In the genomic region with DNA sequence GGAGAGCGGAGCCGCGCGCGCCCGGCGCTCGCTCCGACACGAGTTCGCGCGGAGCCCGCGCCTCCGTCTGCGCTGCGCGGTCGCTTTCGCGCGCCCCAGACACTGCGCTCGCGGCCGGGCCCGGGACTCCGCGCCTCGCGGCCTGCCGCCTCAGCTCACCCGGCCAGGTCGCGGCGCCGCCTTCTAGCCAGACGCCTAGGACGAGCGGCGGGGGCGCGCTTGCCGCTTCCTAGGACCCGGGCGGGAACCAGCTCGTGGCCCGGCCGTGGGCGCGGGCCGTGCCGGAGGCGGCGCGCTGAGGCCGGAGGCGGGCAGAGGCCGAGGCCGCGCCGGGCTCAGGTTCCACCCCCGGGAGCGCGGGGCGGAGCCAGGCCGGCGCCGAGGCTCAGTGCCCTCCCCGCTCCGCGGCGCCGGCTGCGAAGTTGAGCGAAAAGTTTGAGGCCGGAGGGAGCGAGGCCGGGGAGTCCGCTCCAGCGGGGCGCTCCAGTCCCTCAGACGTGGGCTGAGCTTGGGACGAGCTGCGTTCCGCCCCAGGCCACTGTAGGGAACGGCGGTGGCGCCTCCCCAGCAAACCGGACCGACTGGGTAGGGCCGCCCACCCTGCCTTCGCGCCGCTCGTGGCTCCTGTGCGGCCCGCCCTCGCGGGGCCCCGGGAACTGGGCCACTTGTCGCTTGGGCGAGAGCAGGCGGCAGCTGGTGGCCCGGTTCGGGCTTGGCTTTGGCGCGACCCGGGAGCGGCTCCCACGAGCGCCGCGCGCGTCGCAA, we compare ENCODE assay signal across 8 cellular contexts. TPM values are rescaled to one million over a fixed set of nuclear protein-coding genes. Genes with fewer than 3 reads are reported as not detected.
DNase-seq lines count a peak whose midpoint lies in the region; ATAC-seq, FAIRE-seq and TF ChIP-seq lines count a peak whose summit lies in the region.

A gene with protein sequence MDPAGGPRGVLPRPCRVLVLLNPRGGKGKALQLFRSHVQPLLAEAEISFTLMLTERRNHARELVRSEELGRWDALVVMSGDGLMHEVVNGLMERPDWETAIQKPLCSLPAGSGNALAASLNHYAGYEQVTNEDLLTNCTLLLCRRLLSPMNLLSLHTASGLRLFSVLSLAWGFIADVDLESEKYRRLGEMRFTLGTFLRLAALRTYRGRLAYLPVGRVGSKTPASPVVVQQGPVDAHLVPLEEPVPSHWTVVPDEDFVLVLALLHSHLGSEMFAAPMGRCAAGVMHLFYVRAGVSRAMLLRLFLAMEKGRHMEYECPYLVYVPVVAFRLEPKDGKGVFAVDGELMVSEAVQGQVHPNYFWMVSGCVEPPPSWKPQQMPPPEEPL (plus strand): TSS at position 388 of the 765 bp plus-strand sequence. CDS start 1,036 bp downstream, outside the sequence.

- DNase-seq in CD4-positive, alpha-beta memory T cell = peak in 4 of 5 donors; percentile 38 to 60 (median 50)
- DNase-seq in IMR-90 (peak; percentile 81), T-helper 22 cell (ENCODE audit: low read depth) (peak; percentile 11), body of pancreas (peak; percentile 69 to 77 (median 72)), small intestine (peak; percentile 74), SK-N-DZ (ENCODE audit: low spot score) (no peak)

- no TSS peak for BruUV-seq in IMR-90 (replicated peaks; lab: Mats Ljungman, UMichigan)

- peak within 1 kb of the TSS; percentile 83 to 85 for H4K8ac ChIP-seq in IMR-90 (ENCODE audit: low read depth in 2 of 2, low read length in 2 of 2)

- peak within 1 kb of the TSS; percentile 84; the same call in 1 of the 2 replicates for H2BK120ac ChIP-seq in IMR-90 (ENCODE audit: low read depth, low read length)

- H3K4ac ChIP-seq in IMR-90 (ENCODE audit: low read depth, low read length) = peak within 1 kb of the TSS; percentile 93

- peak; percentile 86 for TF ChIP-seq POLR2A in IMR-90 (IDR thresholded peaks at IDR 0.05; ENCODE audit: low read depth, low read length)
- peak; percentile 7 to 65 (median 42) for TF ChIP-seq POLR2A in body of pancreas (IDR thresholded peaks at IDR 0.05)

- peaks cover 17 to 71% of the 10 kb centered on the region in 2 experiments for H3K79me1 ChIP-seq in IMR-90 (ENCODE audit: low read depth in 1 of 2, low read length in 2 of 2)

- H2BK15ac ChIP-seq in IMR-90 (ENCODE audit: low read depth, low read length) = peak within 1 kb of the TSS; percentile 38; the same call in 1 of the 3 replicates

- no peaks in the 10 kb centered on the region for H3K27me3 Mint-ChIP-seq in CD4-positive, alpha-beta memory T cell

- no peak for TF ChIP-seq CTCF in IMR-90 (conservative IDR thresholded peaks at IDR 0.05; ENCODE audit: low read depth, low read length)
- TF ChIP-seq CTCF in body of pancreas (IDR thresholded peaks at IDR 0.05) = no peak

- CTCF ChIA-PET in CD4-positive, alpha-beta memory T cell (lab: Charles Lee; ENCODE audit: partially characterized antibody) = interaction anchor here (0.6 to 7.8 kb wide), 21 partner anchors 13 to 380 kb away, joined by 3 to 73 read pairs (median 4); partner anchors contain the start of genes PRPSAP1 and QRICH2
- CTCF ChIA-PET in IMR-90 (lab: Yijun Ruan, JAX) = interaction anchor here (0.6 to 2.2 kb wide), 6 partner anchors 8 to 98 kb away, joined by 3 to 12 read pairs (median 4); no protein-coding TSS in a partner anchor

- peaks cover 34% of the 10 kb centered on the region for H4K20me1 ChIP-seq in IMR-90 (ENCODE audit: insufficient read depth, low read length)

- peak within 1 kb of the TSS; percentile 89 for H2AFZ ChIP-seq in IMR-90 (replicated peaks; ENCODE audit: low read length, poor library complexity)

- POLR2A ChIA-PET in CD4-positive, alpha-beta memory T cell (lab: Charles Lee; ENCODE audit: partially characterized antibody) = interaction anchor here (0.8 to 5.3 kb wide), 8 partner anchors 10 to 281 kb away, joined by 3 to 61 read pairs (median 3); partner anchors contain the start of genes EXOC7 and PRPSAP1
- POLR2A ChIA-PET in IMR-90 (lab: Charles Lee; ENCODE audit: unreplicated experiment) = no interaction called here

- H4K5ac ChIP-seq in IMR-90 (ENCODE audit: low read depth, low read length) = peak within 1 kb of the TSS; percentile 59; the same call in 1 of the 2 replicates

- peaks cover 2% of the 10 kb centered on the region for H3K9me1 ChIP-seq in IMR-90 (ENCODE audit: insufficient read depth, low read length)

- peak within 1 kb of the TSS; percentile 86 to 95 (median 90) for H3K4me3 Mint-ChIP-seq in CD4-positive, alpha-beta memory T cell

- no peaks in the 10 kb centered on the region for H3K9me3 Mint-ChIP-seq in CD4-positive, alpha-beta memory T cell

- 1% methylated on average over 62 of the region's 118 CpGs; no CpG with 5 or more reads in 1 of the 2 experiments for WGBS in IMR-90 (ENCODE audit: extremely low coverage in 2 of 2, insufficient read length in 1 of 2), 2 experiments
- WGBS in body of pancreas, 2 donors = 1% methylated on average over 106 of the region's 118 CpGs; no CpG with 5 or more reads in 1 of the 2 donors
- WGBS in small intestine, 3 donors = 0 to 1% (median 0%) methylated on average over 76 to 118 of the region's 118 CpGs

- H3K27me3 ChIP-seq in CD4-positive, alpha-beta memory T cell (ENCODE audit: insufficient read depth, low read length) = no peaks in the 10 kb centered on the region
- H3K27me3 ChIP-seq in IMR-90 (ENCODE audit: control insufficient read depth, insufficient read depth, low read length) = no peaks in the 10 kb centered on the region
- no peaks in the 10 kb centered on the region for H3K27me3 ChIP-seq in body of pancreas
- H3K27me3 ChIP-seq in iPS-15b (ENCODE audit: control insufficient read depth, insufficient read depth, low read length) = peaks cover 27% of the 10 kb centered on the region
- no peaks in the 10 kb centered on the region for H3K27me3 ChIP-seq in small intestine (ENCODE audit: control insufficient read depth in 2 of 2, insufficient read depth in 2 of 2, low read length in 2 of 2)

- peak within 1 kb of the TSS; percentile 87 for H2BK5ac ChIP-seq in IMR-90 (ENCODE audit: low read depth, low read length, poor library complexity, severe bottlenecking)

- peak within 1 kb of the TSS; percentile 75 for H2AK5ac ChIP-seq in IMR-90 (ENCODE audit: low read depth, low read length)

- peak within 1 kb of the TSS; percentile 50 for H3K56ac ChIP-seq in IMR-90 (ENCODE audit: extremely low read depth, insufficient read depth, low read length)

- H3K4me3 ChIP-seq in CD4-positive, alpha-beta memory T cell (ENCODE audit: low read length in 2 of 2) = peak within 1 kb of the TSS; percentile 42 to 64
- H3K4me3 ChIP-seq in IMR-90 (ENCODE audit: insufficient read depth, low read depth, low read length) (peak within 1 kb of the TSS; percentile 80), body of pancreas (peak within 1 kb of the TSS; percentile 34 to 56), iPS-15b (ENCODE audit: low read depth, low read length) (peak within 1 kb of the TSS; percentile 71), small intestine (ENCODE audit: low read depth in 1 of 2, low read length in 2 of 2) (peak within 1 kb of the TSS; percentile 36 to 66)

- ATAC-seq in GM19455 (IDR thresholded peaks at IDR 0.05; ENCODE audit: unreplicated experiment) = peak; percentile 65
- ATAC-seq in IMR-90 (ENCODE audit: low read depth) = peak; percentile 79
- ATAC-seq in body of pancreas = peak; percentile 76

- peaks cover 20% of the 10 kb centered on the region for H3K4me1 ChIP-seq in CD4-positive, alpha-beta memory T cell (ENCODE audit: insufficient read depth, low read length)
- peaks cover 13% of the 10 kb centered on the region for H3K4me1 ChIP-seq in IMR-90 (ENCODE audit: control insufficient read depth, insufficient read depth, low read length)
- H3K4me1 ChIP-seq in body of pancreas = peaks cover 48% of the 10 kb centered on the region
- H3K4me1 ChIP-seq in iPS-15b (ENCODE audit: control insufficient read depth, insufficient read depth, low read length) = peaks cover 7% of the 10 kb centered on the region
- H3K4me1 ChIP-seq in small intestine (ENCODE audit: control insufficient read depth in 2 of 2, insufficient read depth in 1 of 2, low read depth in 1 of 2, low read length in 1 of 2) = no peaks in the 10 kb centered on the region

- dilution Hi-C loops in IMR-90 (cut with HindIII; ENCODE audit: low sequenced_read_pairs, unreplicated experiment) = no loop called here

- in situ Hi-C loops in IMR-90 (cut with MboI; ENCODE audit: low sequenced_read_pairs) = no loop called here

- peak within 1 kb of the TSS; percentile 92 for H3K9ac ChIP-seq in IMR-90 (ENCODE audit: low read depth, low read length)
- H3K9ac ChIP-seq in iPS-15b (ENCODE audit: low read depth, low read length) = no peak within 1 kb of the TSS

- peak within 1 kb of the TSS; percentile 86 for H3K18ac ChIP-seq in IMR-90 (ENCODE audit: low read depth, low read length)

- H3K14ac ChIP-seq in IMR-90 (replicated peaks; ENCODE audit: low read depth, low read length) = peak within 1 kb of the TSS; percentile 93

- peak within 1 kb of the TSS; percentile 98 for H3K4me2 ChIP-seq in IMR-90 (ENCODE audit: low read depth, low read length)

- peak within 1 kb of the TSS; percentile 38; the same call in 1 of the 2 replicates for H2BK20ac ChIP-seq in IMR-90 (ENCODE audit: low read depth, low read length)

- H3K36me3 Mint-ChIP-seq in CD4-positive, alpha-beta memory T cell = no peaks in the 10 kb centered on the region

- H3K4me1 Mint-ChIP-seq in CD4-positive, alpha-beta memory T cell = peaks cover 0 to 6% (median 4%) of the 10 kb centered on the region in 4 donors

- no peaks in the 10 kb centered on the region for H3K9me3 ChIP-seq in CD4-positive, alpha-beta memory T cell (ENCODE audit: control insufficient read depth in 1 of 2, low read length in 2 of 2)
- H3K9me3 ChIP-seq in IMR-90 (ENCODE audit: control insufficient read depth, insufficient read depth, low read length) (no peaks in the 10 kb centered on the region), body of pancreas (no peaks in the 10 kb centered on the region), iPS-15b (ENCODE audit: control insufficient read depth, insufficient read depth, low read length) (no peaks in the 10 kb centered on the region), small intestine (ENCODE audit: control insufficient read depth, low read depth) (no peaks in the 10 kb centered on the region)

- peak within 1 kb of the TSS; percentile 98 for H3K23ac ChIP-seq in IMR-90 (ENCODE audit: low read depth, low read length)

- no peak within 1 kb of the TSS for H3K27ac ChIP-seq in CD4-positive, alpha-beta memory T cell (ENCODE audit: low read depth, low read length)
- H3K27ac ChIP-seq in IMR-90 (ENCODE audit: insufficient read depth, low read length) (peak within 1 kb of the TSS; percentile 95), body of pancreas (peak within 1 kb of the TSS; percentile 69 to 93 (median 86)), small intestine (ENCODE audit: low read depth in 1 of 2, low read length in 1 of 2) (peak within 1 kb of the TSS; percentile 62 to 89)

- intact Hi-C loops in CD4-positive, alpha-beta memory T cell (cut with micrococcal nuclease) = no loop called here
- intact Hi-C loops in IMR-90 (cut with micrococcal nuclease) = loop anchor here (2.0 kb wide), 1 partner anchor 14 kb away; no protein-coding TSS in a partner anchor
- intact Hi-C loops in body of pancreas (cut with DNase I) = no loop called here

- peak within 1 kb of the TSS; percentile 39 to 92 (median 72) for H3K27ac Mint-ChIP-seq in CD4-positive, alpha-beta memory T cell

- no peak for FAIRE-seq in small intestine (lab: Jason Lieb, UNC)

- no peaks in the 10 kb centered on the region for H3K36me3 ChIP-seq in CD4-positive, alpha-beta memory T cell (ENCODE audit: insufficient read depth, low read length)
- H3K36me3 ChIP-seq in IMR-90 (ENCODE audit: control insufficient read depth, insufficient read depth, low read length) (peaks cover 17% of the 10 kb centered on the region), body of pancreas (replicated peaks in 1 of 2; ENCODE audit: insufficient read depth in 1 of 2, low read depth in 2 of 2) (no peaks in the 10 kb centered on the region), iPS-15b (ENCODE audit: control insufficient read depth, insufficient read depth, low read length) (no peaks in the 10 kb centered on the region), small intestine (ENCODE audit: control insufficient read depth in 2 of 2, insufficient read depth in 2 of 2, low read length in 2 of 2) (no peaks in the 10 kb centered on the region)

- H4K91ac ChIP-seq in IMR-90 (ENCODE audit: insufficient read depth, low read depth, low read length) = peak within 1 kb of the TSS; percentile 88

- TF ChIP-seq RAD21 in IMR-90 (IDR thresholded peaks at IDR 0.05; ENCODE audit: low read length) = no peak; the same call in 1 of the 2 replicates

- peak within 1 kb of the TSS; percentile 96 for H2AK9ac ChIP-seq in IMR-90 (replicated peaks; ENCODE audit: low read depth, low read length, poor library complexity)

RNA-seq across cellular contexts. Expression of the gene that starts here (rescaled TPM):
- total RNA-seq in CD4-positive, alpha-beta memory T cell = under 1 TPM; 0.67 to 0.70 TPM
- under 1 TPM in 1 of 2 donors, not detected in 1; 0.29 TPM for polyA plus RNA-seq in CD4-positive, alpha-beta memory T cell
- total RNA-seq in IMR-90 (2012; rRNA removed) (44.4 and 45.8 TPM in 2 replicates), body of pancreas (10 to 100 TPM; 12.2 to 46.5 TPM)
- polyA plus RNA-seq in IMR-90 (2012; rRNA removed) (82.7 and 94.2 TPM in 2 replicates), small intestine (10 to 100 TPM; 10.5 to 12.7 (median 11.6) TPM)
- polyA plus RNA-seq in IMR-90 (2012; cell fraction: cytosol; rRNA removed) = 89.5 and 99.7 TPM in 2 replicates
- polyA plus RNA-seq in IMR-90 (2012; cell fraction: nucleus; rRNA removed; ENCODE audit: low replicate concordance) = 571 and 890 TPM in 2 replicates
- 3.7 and 6.7 TPM in 2 replicates for polyA plus RNA-seq in SK-N-DZ (2014; cell fraction: cytosol; rRNA removed)
- 7.1 and 8.8 TPM in 2 replicates for polyA plus RNA-seq in SK-N-DZ (2014; cell fraction: nucleus; rRNA removed)

Comparison
In these comparisons a context has a peak if more than half of its experiments do, and no peak if none do; other contexts are left out.
1. RNA of the gene that starts here (total RNA-seq): 12.2 to 46.5 TPM in body of pancreas and 44.4 to 45.8 TPM in IMR-90; 0.67 to 0.70 TPM in CD4-positive, alpha-beta memory T cell; every median in the first group is over 4 times any median in the second.
2. RNA of the gene that starts here (polyA plus RNA-seq): 82.7 to 890 TPM in IMR-90 and 10.5 to 12.7 TPM in small intestine; 0.29 TPM in CD4-positive, alpha-beta memory T cell; every median in the first group is over 4 times any median in the second.
3. Peak in DNase-seq and H3K4me3 ChIP-seq in CD4-positive, alpha-beta memory T cell; RNA of the gene not detected or under 1 TPM.
4. Peak in every context shown above with its lines, with median percentiles within 50 percentile points of each other: H3K4me3 ChIP-seq and ATAC-seq.